Comparison of ENCODE assay signal across 8 cellular contexts in the genomic region with DNA sequence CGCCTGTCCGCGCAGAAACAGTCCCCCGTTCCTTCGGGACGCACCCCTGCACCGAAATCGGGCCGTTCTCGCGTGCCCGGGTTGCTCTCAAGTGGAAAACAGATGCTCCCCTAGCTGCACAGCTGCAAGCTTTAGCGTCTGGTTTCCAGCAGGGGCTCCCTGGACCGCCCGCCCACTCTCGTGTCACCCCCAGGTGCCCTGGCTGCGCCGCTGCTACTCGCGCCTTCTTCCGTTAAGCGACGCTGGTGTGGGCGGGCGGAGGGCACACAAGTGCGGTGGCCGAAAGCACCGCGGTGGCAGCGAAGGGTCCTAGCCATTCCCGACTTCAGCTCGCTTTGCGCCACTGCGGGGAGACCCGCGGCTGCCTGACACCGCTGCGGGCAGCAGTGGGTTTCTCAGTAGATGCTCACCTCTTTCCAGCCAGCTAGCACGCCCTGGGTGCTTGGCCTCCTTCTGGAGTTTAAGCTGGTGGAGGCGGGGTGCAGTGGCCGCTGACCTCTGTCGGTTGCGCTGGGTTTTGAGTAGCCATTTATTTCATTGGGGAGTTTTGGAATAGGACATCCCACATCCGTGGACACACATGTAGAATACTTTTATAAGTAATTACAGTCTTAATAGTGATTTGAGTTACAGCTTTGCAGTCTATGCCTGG. TPM values are rescaled to one million over a fixed set of nuclear protein-coding genes. Genes with fewer than 3 reads are reported as not detected.
A peak's percentile ranks its signal among the peaks of the same experiment; 100 is the strongest.
DNase-seq lines count a peak whose midpoint lies in the region; ATAC-seq and TF ChIP-seq lines count a peak whose summit lies in the region.

No MANE protein-coding gene starts in this region.

- no peaks in the 10 kb centered on the region for H3K4me1 ChIP-seq in BE2C
- H3K4me1 ChIP-seq in naive thymus-derived CD4-positive, alpha-beta T cell (ENCODE audit: control insufficient read depth in 2 of 2, insufficient read depth in 2 of 2, low read length in 2 of 2), result peaks cover 26 to 27% of the 10 kb centered on the region in 2 donors

- no peaks in the 10 kb centered on the region for H3K9me3 ChIP-seq in BE2C
- no peaks in the 10 kb centered on the region for H3K9me3 ChIP-seq in naive thymus-derived CD4-positive, alpha-beta T cell (ENCODE audit: control insufficient read depth in 2 of 3, low read length in 3 of 3)

- peak overlapping the region; percentile 89 to 96 (median 95) for H3K4me3 Mint-ChIP-seq in naive thymus-derived CD4-positive, alpha-beta T cell

- peaks cover 5 to 32% (median 29%) of the 10 kb centered on the region in 5 donors for H3K36me3 Mint-ChIP-seq in naive thymus-derived CD4-positive, alpha-beta T cell

- POLR2A ChIA-PET in naive thymus-derived CD4-positive, alpha-beta T cell (lab: Charles Lee), result interaction anchor here (0.7 to 4.6 kb wide), 14 partner anchors 9 to 611 kb away, joined by 3 to 70 read pairs (median 4); a partner anchor contains a TSS

- H3K27ac ChIP-seq in naive thymus-derived CD4-positive, alpha-beta T cell (ENCODE audit: low read depth, low read length), result peak overlapping the region; percentile 88

- peak overlapping the region; percentile 95 to 99 (median 98) for H3K27ac Mint-ChIP-seq in naive thymus-derived CD4-positive, alpha-beta T cell

- no peaks in the 10 kb centered on the region for H3K27me3 Mint-ChIP-seq in naive thymus-derived CD4-positive, alpha-beta T cell

- in situ Hi-C loops in GM18951 (cut with MboI; ENCODE audit: low sequenced_read_pairs, unreplicated experiment), result no loop called here

- ATAC-seq in HG03159 (IDR thresholded peaks at IDR 0.05; ENCODE audit: unreplicated experiment), result peak; percentile 64
- peak; percentile 70 for ATAC-seq in naive thymus-derived CD4-positive, alpha-beta T cell

- DNase-seq in BE2C (peak; percentile 66), NCI-H748 (lab: John Stamatoyannopoulos, UW; ENCODE audit: unreplicated experiment) (peak; percentile 80), erythroblast (lab: John Stamatoyannopoulos, UW) (peak; percentile 83 to 84)
- peak; percentile 87 for DNase-seq in activated CD8-positive, alpha-beta memory T cell treated with anti-CD3 and anti-CD28 coated beads, Interleukin-2, amount 50 U/mL, for 48 hours
- DNase-seq in naive thymus-derived CD4-positive, alpha-beta T cell, result peak; percentile 41 to 77 (median 70)
- peak; percentile 49 to 82 (median 71) for DNase-seq in stimulated activated naive CD4-positive, alpha-beta T cell (lab: John Stamatoyannopoulos, UW)

- no peak for TF ChIP-seq CTCF in BE2C (IDR thresholded peaks at IDR 0.05; ENCODE audit: low read depth, low read length)

- peaks cover 0 to 17% (median 1%) of the 10 kb centered on the region in 11 donors for H3K9me3 Mint-ChIP-seq in naive thymus-derived CD4-positive, alpha-beta T cell

- intact Hi-C loops in naive thymus-derived CD4-positive, alpha-beta T cell (cut with micrococcal nuclease), result loop anchor here (1.0 to 5.0 kb wide), 4 partner anchors 102 to 1894 kb away; a partner anchor contains a TSS

- no peaks in the 10 kb centered on the region for H3K36me3 ChIP-seq in BE2C
- H3K36me3 ChIP-seq in naive thymus-derived CD4-positive, alpha-beta T cell (ENCODE audit: control insufficient read depth in 2 of 3, insufficient read depth in 3 of 3, low read length in 3 of 3), result peaks cover 0 to 17% (median 0%) of the 10 kb centered on the region in 3 experiments

- peak overlapping the region; percentile 84 for H3K4me3 ChIP-seq in BE2C (ENCODE audit: low read depth, low read length)
- peak overlapping the region; percentile 100 for H3K4me3 ChIP-seq in naive thymus-derived CD4-positive, alpha-beta T cell (ENCODE audit: low read length)

- peaks cover 34 to 77% (median 61%) of the 10 kb centered on the region in 7 donors for H3K4me1 Mint-ChIP-seq in naive thymus-derived CD4-positive, alpha-beta T cell

- CTCF ChIA-PET in naive thymus-derived CD4-positive, alpha-beta T cell (lab: Charles Lee), result interaction anchor here (0.8 kb wide), 1 partner anchor 26 kb away, joined by 3 read pairs; no protein-coding TSS in a partner anchor

- TF ChIP-seq POLR2A in GM18951 (IDR thresholded peaks at IDR 0.05; ENCODE audit: extremely low read depth, insufficient read depth, insufficient read length) (peak; percentile 50), erythroblast (IDR thresholded peaks at IDR 0.05; ENCODE audit: low read length) (no peak)

- no peaks in the 10 kb centered on the region for H3K27me3 ChIP-seq in BE2C
- H3K27me3 ChIP-seq in naive thymus-derived CD4-positive, alpha-beta T cell (ENCODE audit: control insufficient read depth in 2 of 2, insufficient read depth in 2 of 2, low read length in 2 of 2), result no peaks in the 10 kb centered on the region

RNA-seq across cellular contexts. Expression of a gene that starts 0.8 kb away (rescaled TPM):
- polyA plus RNA-seq in BE2C (2012; ENCODE audit: insufficient read depth, insufficient read length, low read depth), result 12.1 TPM
- total RNA-seq in naive thymus-derived CD4-positive, alpha-beta T cell, result 10 to 100 TPM; 23.1 to 31.3 (median 29.7) TPM
- polyA plus RNA-seq in naive thymus-derived CD4-positive, alpha-beta T cell, result 1 to 10 TPM; 6.8 to 8.7 TPM

Comparison
In these comparisons a context has a peak if more than half of its experiments do, and no peak if none do; other contexts are left out.
1. Peak in every context shown above with its lines: DNase-seq, ATAC-seq, H3K4me3 ChIP-seq and H3K27ac ChIP-seq.